In the genomic region with DNA sequence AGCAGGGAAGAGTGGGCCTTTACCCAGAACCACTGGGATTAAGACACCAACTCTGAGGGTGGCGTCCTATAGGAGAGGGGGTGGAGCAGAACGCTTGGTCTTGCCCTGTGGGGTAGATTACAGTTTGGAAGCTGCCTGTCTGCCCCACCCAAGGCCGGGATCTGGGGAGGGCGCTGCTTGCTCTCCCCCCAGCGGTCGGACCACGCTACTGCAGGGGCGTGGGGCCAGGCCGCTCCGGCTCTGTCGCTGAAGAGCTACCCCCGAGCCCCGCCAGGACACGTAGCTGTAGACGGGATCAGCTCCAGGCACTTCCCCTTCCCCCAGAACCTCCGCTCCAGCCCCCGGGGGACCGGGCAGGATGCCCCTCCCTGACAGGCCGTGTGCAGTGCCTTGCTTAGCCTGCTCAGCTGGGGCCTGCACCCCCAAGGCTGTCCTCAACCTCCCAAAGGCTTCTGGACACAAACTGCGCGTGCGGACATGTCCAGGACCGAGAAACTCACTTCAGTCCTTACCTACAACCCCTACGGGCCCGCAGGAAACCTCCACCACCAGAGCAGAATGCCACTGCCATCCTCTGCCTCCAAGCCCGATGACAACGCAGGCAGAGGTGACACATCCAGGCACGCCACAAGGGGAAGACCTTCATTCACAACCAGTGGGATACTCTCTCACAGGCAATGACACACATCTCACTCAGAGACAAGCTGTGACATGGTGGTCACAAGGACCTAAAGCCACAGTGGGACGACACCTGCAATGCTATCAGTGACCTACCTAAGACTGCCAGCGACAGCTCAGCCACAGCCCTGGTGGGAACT, we compare ENCODE assay signal across 8 cellular contexts. TPM values are rescaled to one million over a fixed set of nuclear protein-coding genes. Genes with fewer than 3 reads are reported as not detected.
A peak's percentile ranks its signal among the peaks of the same experiment; 100 is the strongest.
DNase-seq lines count a peak whose midpoint lies in the region; FAIRE-seq and TF ChIP-seq lines count a peak whose summit lies in the region.

No MANE protein-coding gene starts in this region.

- no peak for TF ChIP-seq POLR2A in vagina (IDR thresholded peaks at IDR 0.05)

- intact Hi-C loops in vagina (cut with DNase I): loop anchor here (5.0 kb wide), 2 partner anchors 96 to 121 kb away; no protein-coding TSS in a partner anchor

- H3K36me3 Mint-ChIP-seq in activated naive CD4-positive, alpha-beta T cell treated with anti-CD3 and anti-CD28 coated beads, Interleukin-2, amount 50 U/mL, for 24 hours: no peaks in the 10 kb centered on the region

- TF ChIP-seq CTCF in neutrophil (IDR thresholded peaks at IDR 0.05) (peak; percentile 80), vagina (IDR thresholded peaks at IDR 0.05) (peak; percentile 90 to 100 (median 95))

- no peaks in the 10 kb centered on the region for H3K9me3 Mint-ChIP-seq in activated naive CD4-positive, alpha-beta T cell treated with anti-CD3 and anti-CD28 coated beads, Interleukin-2, amount 50 U/mL, for 24 hours

- no peaks in the 10 kb centered on the region for H3K27me3 Mint-ChIP-seq in activated naive CD4-positive, alpha-beta T cell treated with anti-CD3 and anti-CD28 coated beads, Interleukin-2, amount 50 U/mL, for 24 hours

- H3K27me3 ChIP-seq in neutrophil (peaks cover 68% of the 10 kb centered on the region), vagina (no peaks in the 10 kb centered on the region)

- no peak for FAIRE-seq in frontal cortex (lab: Jason Lieb, UNC)

- no peaks in the 10 kb centered on the region for H3K36me3 ChIP-seq in neutrophil
- no peaks in the 10 kb centered on the region for H3K36me3 ChIP-seq in vagina

- H3K27ac ChIP-seq in neutrophil: no peak overlapping the region
- peak overlapping the region; percentile 100 for H3K27ac ChIP-seq in vagina

- H3K4me1 ChIP-seq in neutrophil (ENCODE audit: control insufficient read depth in 1 of 2, insufficient read depth in 1 of 2, low read depth in 1 of 2, low read length in 1 of 2) (peaks cover 9 to 21% of the 10 kb centered on the region in 2 experiments), vagina (peaks cover 75% of the 10 kb centered on the region)

- H3K4me3 Mint-ChIP-seq in activated naive CD4-positive, alpha-beta T cell treated with anti-CD3 and anti-CD28 coated beads, Interleukin-2, amount 50 U/mL, for 24 hours: peak overlapping the region; percentile 64

- in situ Hi-C loops in SK-MEL-5 (cut with HindIII; ENCODE audit: low pct_unique_long_range_greater_than_20kb, low sequenced_read_pairs): no loop called here

- H3K27ac Mint-ChIP-seq in activated naive CD4-positive, alpha-beta T cell treated with anti-CD3 and anti-CD28 coated beads, Interleukin-2, amount 50 U/mL, for 24 hours: no peak overlapping the region

- no peak overlapping the region for H3K4me3 ChIP-seq in neutrophil (ENCODE audit: low read depth in 1 of 2, low read length in 1 of 2)
- peak overlapping the region; percentile 99 to 100 for H3K4me3 ChIP-seq in vagina

- H3K9me3 ChIP-seq in neutrophil (no peaks in the 10 kb centered on the region), vagina (no peaks in the 10 kb centered on the region)

- H3K4me1 Mint-ChIP-seq in activated naive CD4-positive, alpha-beta T cell treated with anti-CD3 and anti-CD28 coated beads, Interleukin-2, amount 50 U/mL, for 24 hours: peaks cover 69% of the 10 kb centered on the region

- DNase-seq in DMS79 treated with DMSO at 0.1 percent for 48 hours (lab: John Stamatoyannopoulos, UW): peak; percentile 25
- DNase-seq in DMS79 (lab: John Stamatoyannopoulos, UW): no peak
- peak; percentile 91 for DNase-seq in HuH-7.5 (ENCODE audit: low spot score)
- peak; percentile 62 for DNase-seq in SK-MEL-5 (ENCODE audit: low read depth, low spot score)
- peak; percentile 74 to 79 for DNase-seq in frontal cortex (ENCODE audit: low spot score in 2 of 2)
- DNase-seq in vagina (ENCODE audit: extremely low spot score in 2 of 2): peak in 1 of 2 donors; percentile 91

RNA-seq across cellular contexts. Expression of a gene that starts 3.6 kb away (rescaled TPM):
- total RNA-seq in SK-MEL-5 (2014; rRNA removed; shearing (Covaris generic)): 11.3 and 14.3 TPM in 2 replicates
- 8.3 and 13.9 TPM in 2 replicates for polyA plus RNA-seq in SK-MEL-5 (2015; cell fraction: cytosol; rRNA removed)
- 27.3 and 58.8 TPM in 2 replicates for polyA plus RNA-seq in SK-MEL-5 (2015; cell fraction: nucleus; rRNA removed)
- total RNA-seq in frontal cortex (15.9 TPM), vagina (828 TPM)

RNA-seq across cellular contexts. Expression of a gene that starts 30.7 kb away (rescaled TPM):
- total RNA-seq in SK-MEL-5 (2014; rRNA removed; shearing (Covaris generic)): 1,631 and 1,643 TPM in 2 replicates
- polyA plus RNA-seq in SK-MEL-5 (2015; cell fraction: cytosol; rRNA removed): 1,536 and 1,592 TPM in 2 replicates
- 237 and 258 TPM in 2 replicates for polyA plus RNA-seq in SK-MEL-5 (2015; cell fraction: nucleus; rRNA removed)
- total RNA-seq in frontal cortex (1,985 TPM), vagina (1,183 TPM)

RNA-seq across cellular contexts. Expression of a gene that starts 48.4 kb away (rescaled TPM):
- total RNA-seq in SK-MEL-5 (2014; rRNA removed; shearing (Covaris generic)): 6.0 and 7.3 TPM in 2 replicates
- polyA plus RNA-seq in SK-MEL-5 (2015; cell fraction: cytosol; rRNA removed): 14.4 and 20.9 TPM in 2 replicates
- polyA plus RNA-seq in SK-MEL-5 (2015; cell fraction: nucleus; rRNA removed): 34.1 and 57.2 TPM in 2 replicates
- total RNA-seq in frontal cortex: 4.5 TPM
- total RNA-seq in vagina: 12.0 TPM

RNA-seq across cellular contexts. Expression of a gene that starts 58.7 kb away (rescaled TPM):
- 55.4 and 56.3 TPM in 2 replicates for total RNA-seq in SK-MEL-5 (2014; rRNA removed; shearing (Covaris generic))
- polyA plus RNA-seq in SK-MEL-5 (2015; cell fraction: cytosol; rRNA removed): 39.2 and 51.2 TPM in 2 replicates
- 173 and 183 TPM in 2 replicates for polyA plus RNA-seq in SK-MEL-5 (2015; cell fraction: nucleus; rRNA removed)
- 154 TPM for total RNA-seq in frontal cortex
- 96.3 TPM for total RNA-seq in vagina

Comparison
In these comparisons a context has a peak if more than half of its experiments do, and no peak if none do; other contexts are left out.
1. H3K4me3 ChIP-seq: peak in vagina (2 of 2); none in neutrophil (0 of 2).
2. RNA of a gene that starts 3.6 kb away (total RNA-seq): 828 TPM in vagina (single experiment); 15.9 TPM in frontal cortex (single experiment) and 11.3 to 14.3 TPM in SK-MEL-5; every median in the first group is over 10 times any median in the second.